13 cellular contexts compared by ENCODE assay signal in the genomic region with DNA sequence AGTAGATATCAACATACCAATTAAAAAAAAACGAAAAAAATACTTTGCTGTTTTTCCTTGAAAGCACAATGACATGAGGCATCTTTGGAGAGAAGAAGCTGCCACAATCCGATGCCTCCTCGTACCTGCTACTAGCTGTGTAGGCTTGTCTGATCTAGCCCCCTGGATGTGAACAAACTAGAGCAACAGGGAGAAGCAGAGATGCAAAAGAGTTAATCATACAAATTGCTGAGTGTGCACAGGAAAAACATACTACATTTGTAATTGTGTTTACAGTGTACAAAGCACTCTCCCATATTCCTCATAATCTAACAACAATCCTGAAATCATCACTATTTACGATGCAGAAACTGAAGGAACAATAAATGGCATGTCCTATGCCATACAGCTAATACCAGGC.
DNase-seq lines count a peak whose midpoint lies in the region; ATAC-seq and TF ChIP-seq lines count a peak whose summit lies in the region.
"Had no signal": no experiment of that assay in that cellular context is flagged by ENCODE, and none has a peak within 500 bp of the region (broad histone marks: within the 10 kb centered on the region; RNA-seq: fewer than 3 reads in every experiment).

No MANE protein-coding gene starts in this region.

- H3K9me3 Mint-ChIP-seq in activated naive CD8-positive, alpha-beta T cell treated with anti-CD3 and anti-CD28 coated beads, Interleukin-2, amount 50 U/mL, for 24 hours: no peaks in the 10 kb centered on the region
- H3K9me3 Mint-ChIP-seq: nephron progenitor cell had no signal

- TF ChIP-seq POLR2A in heart left ventricle (IDR thresholded peaks at IDR 0.05) (no peak), upper lobe of left lung (IDR thresholded peaks at IDR 0.05) (no peak)

- peak overlapping the region; percentile 35 to 88 (median 72) for H3K27ac ChIP-seq in heart left ventricle
- H3K27ac ChIP-seq in muscle layer of duodenum (ENCODE audit: low read length): peak overlapping the region; percentile 66
- H3K27ac ChIP-seq in upper lobe of left lung: peak overlapping the region; percentile 64 to 80 (median 70)

- TF ChIP-seq CTCF in heart left ventricle (IDR thresholded peaks at IDR 0.05) (no peak), upper lobe of left lung (IDR thresholded peaks at IDR 0.05) (no peak), GM20000 (IDR thresholded peaks at IDR 0.05; ENCODE audit: extremely low read depth, missing control alignments) (no peak)

- no peak for ATAC-seq in heart left ventricle
- ATAC-seq in Right ventricle myocardium inferior: no peak
- no peak for ATAC-seq in activated naive CD8-positive, alpha-beta T cell treated with anti-CD3 and anti-CD28 coated beads, Interleukin-2, amount 50 U/mL, for 24 hours
- ATAC-seq in upper lobe of left lung (ENCODE audit: low FRiP score in 2 of 2): no peak

- peak overlapping the region; percentile 95 for H3K27ac Mint-ChIP-seq in activated naive CD8-positive, alpha-beta T cell treated with anti-CD3 and anti-CD28 coated beads, Interleukin-2, amount 50 U/mL, for 24 hours
- H3K27ac Mint-ChIP-seq: nephron progenitor cell had no signal

- H3K4me3 ChIP-seq in heart left ventricle: no peak overlapping the region
- no peak overlapping the region for H3K4me3 ChIP-seq in muscle layer of duodenum (ENCODE audit: low read depth in 1 of 2, low read length in 2 of 2)
- H3K4me3 ChIP-seq in upper lobe of left lung: no peak overlapping the region
- H3K4me3 ChIP-seq: esophagus squamous epithelium had no signal

- no peak for TF ChIP-seq EP300 in upper lobe of left lung (IDR thresholded peaks at IDR 0.05)

- H3K36me3 Mint-ChIP-seq in activated naive CD8-positive, alpha-beta T cell treated with anti-CD3 and anti-CD28 coated beads, Interleukin-2, amount 50 U/mL, for 24 hours (ENCODE audit: low read depth): peaks cover 5% of the 10 kb centered on the region

- peaks cover 8 to 71% (median 56%) of the 10 kb centered on the region in 12 donors for H3K4me1 ChIP-seq in heart left ventricle
- peaks cover 13 to 33% of the 10 kb centered on the region in 2 donors for H3K4me1 ChIP-seq in muscle layer of duodenum (ENCODE audit: control insufficient read depth in 1 of 2, insufficient read depth in 2 of 2, low read length in 2 of 2)
- H3K4me1 ChIP-seq in upper lobe of left lung: peaks cover 27 to 37% (median 34%) of the 10 kb centered on the region in 4 donors

- peaks cover 60% of the 10 kb centered on the region for H3K4me1 Mint-ChIP-seq in activated naive CD8-positive, alpha-beta T cell treated with anti-CD3 and anti-CD28 coated beads, Interleukin-2, amount 50 U/mL, for 24 hours
- H3K4me1 Mint-ChIP-seq: nephron progenitor cell had no signal

- H3K9me3 ChIP-seq in heart left ventricle (no peaks in the 10 kb centered on the region), muscle layer of duodenum (ENCODE audit: control insufficient read depth in 1 of 2, low read length in 2 of 2) (no peaks in the 10 kb centered on the region), upper lobe of left lung (no peaks in the 10 kb centered on the region)
- H3K9me3 ChIP-seq: esophagus squamous epithelium had no signal

- WGBS in heart left ventricle, 4 donors: 83 to 84% (median 84%) methylated on average over 4 of the region's 4 CpGs
- 75 to 81% methylated on average over 4 of the region's 4 CpGs for WGBS in upper lobe of left lung, 2 donors

- H3K27me3 Mint-ChIP-seq in activated naive CD8-positive, alpha-beta T cell treated with anti-CD3 and anti-CD28 coated beads, Interleukin-2, amount 50 U/mL, for 24 hours: peaks cover 23% of the 10 kb centered on the region

- intact Hi-C loops in heart left ventricle (cut with DNase I) (loop anchor here in 8 of 10 donors (5.0 to 10.0 kb wide), 11 partner anchors 95 to 1132 kb away; a partner anchor contains a TSS), Right ventricle myocardium inferior (cut with DNase I) (loop anchor here (5.0 kb wide), 2 partner anchors 95 to 190 kb away; no protein-coding TSS in a partner anchor)

- DNase-seq in heart left ventricle (no peak), Right ventricle myocardium inferior (ENCODE audit: missing footprints) (no peak), upper lobe of left lung (no peak), NCI-H1092 (lab: John Stamatoyannopoulos, UW) (no peak), HT-29 (ENCODE audit: low spot score) (no peak), GM20000 (ENCODE audit: low spot score) (no peak)
- DNase-seq in activated naive CD8-positive, alpha-beta T cell treated with anti-CD3 and anti-CD28 coated beads, Interleukin-2, amount 50 U/mL, for 24 hours: no peak
- DNase-seq: activated CD8-positive, alpha-beta memory T cell treated with anti-CD3 and anti-CD28 coated beads, Interleukin-2, amount 50 U/mL, for 4 hours; esophagus squamous epithelium; NCI-H1436 treated with DMSO at 0.1 percent for 48 hours; nephron progenitor cell; stimulated activated naive CD4-positive, alpha-beta T cell had no signal

- H3K36me3 ChIP-seq in heart left ventricle (no peaks in the 10 kb centered on the region), muscle layer of duodenum (ENCODE audit: control insufficient read depth in 1 of 2, insufficient read depth in 2 of 2, low read length in 2 of 2) (no peaks in the 10 kb centered on the region), upper lobe of left lung (no peaks in the 10 kb centered on the region)
- H3K36me3 ChIP-seq: esophagus squamous epithelium had no signal

- peak overlapping the region; percentile 39 for H3K4me3 Mint-ChIP-seq in activated naive CD8-positive, alpha-beta T cell treated with anti-CD3 and anti-CD28 coated beads, Interleukin-2, amount 50 U/mL, for 24 hours
- H3K4me3 Mint-ChIP-seq: nephron progenitor cell had no signal

- H3K27me3 ChIP-seq in heart left ventricle (no peaks in the 10 kb centered on the region), muscle layer of duodenum (ENCODE audit: low read depth, low read length) (no peaks in the 10 kb centered on the region), upper lobe of left lung (no peaks in the 10 kb centered on the region)
- H3K27me3 ChIP-seq: esophagus squamous epithelium had no signal
